Comparison of ENCODE assay signal across 15 cellular contexts in genomic region chr5:149433524-149434131, GRCh38. TPM values are rescaled to one million over a fixed set of nuclear protein-coding genes. Genes with fewer than 3 reads are reported as not detected.
A peak's percentile ranks its signal among the peaks of the same experiment; 100 is the strongest.
DNase-seq lines count a peak whose midpoint lies in the region; ATAC-seq and TF ChIP-seq lines count a peak whose summit lies in the region.
"Had no signal": no experiment of that assay in that cellular context is flagged by ENCODE, and none has a peak within 500 bp of the region (broad histone marks: within the 10 kb centered on the region; RNA-seq: fewer than 3 reads in every experiment).

No MANE protein-coding gene starts in this region.

- peaks cover 18% of the 10 kb centered on the region for H3K4me1 Mint-ChIP-seq in mesothelial cell of epicardium
- peaks cover 9% of the 10 kb centered on the region for H3K4me1 Mint-ChIP-seq in activated naive CD4-positive, alpha-beta T cell treated with anti-CD3 and anti-CD28 coated beads for 36 hours (ENCODE audit: low read depth)

- H3K4me1 ChIP-seq in Loucy (ENCODE audit: insufficient read depth, low read length, poor library complexity, severe bottlenecking) = peaks cover 17% of the 10 kb centered on the region
- H3K4me1 ChIP-seq in thoracic aorta (ENCODE audit: control insufficient read depth in 1 of 2, low read depth in 2 of 2) = peaks cover 0 to 26% of the 10 kb centered on the region in 2 donors

- peak; percentile 1 for ATAC-seq in thoracic aorta (ENCODE audit: insufficient number of reproducible peaks, low FRiP score, low read depth)

- no peak for TF ChIP-seq CTCF in Loucy (conservative IDR thresholded peaks at IDR 0.05; ENCODE audit: low read length)
- no peak for TF ChIP-seq CTCF in coronary artery (IDR thresholded peaks at IDR 0.05)
- no peak for TF ChIP-seq CTCF in mesothelial cell of epicardium (IDR thresholded peaks at IDR 0.05; ENCODE audit: unreplicated experiment)
- TF ChIP-seq CTCF in thoracic aorta (IDR thresholded peaks at IDR 0.05) = no peak

- no peaks in the 10 kb centered on the region for H3K36me3 ChIP-seq in Loucy (ENCODE audit: insufficient read depth, low read length)
- H3K36me3 ChIP-seq in thoracic aorta = peaks cover 16% of the 10 kb centered on the region

- H3K4me3 ChIP-seq in Loucy (ENCODE audit: low read length, poor library complexity, severe bottlenecking) (no peak overlapping the region), coronary artery (no peak overlapping the region), thoracic aorta (no peak overlapping the region)
- H3K4me3 ChIP-seq: GM12878 had no signal

- no peaks in the 10 kb centered on the region for H4K20me1 ChIP-seq in Loucy (ENCODE audit: insufficient read depth, low read length, poor library complexity, severe bottlenecking)

- no peaks in the 10 kb centered on the region for H3F3A ChIP-seq in Loucy (ENCODE audit: low read depth)

- H3K27me3 ChIP-seq in Loucy (ENCODE audit: insufficient read depth, low read length, poor library complexity, severe bottlenecking) (no peaks in the 10 kb centered on the region), thoracic aorta (replicated peaks; ENCODE audit: insufficient read depth) (no peaks in the 10 kb centered on the region)

- no peak overlapping the region for H3K4me2 ChIP-seq in Loucy (ENCODE audit: low read depth, low read length, poor library complexity, severe bottlenecking)

- H2AFZ ChIP-seq in Loucy (ENCODE audit: low read length) = peak overlapping the region; percentile 8; the same call in 1 of the 2 replicates

- H3K9me2 ChIP-seq in Loucy (replicated peaks; ENCODE audit: low read depth, low read length) = no peaks in the 10 kb centered on the region

- no peaks in the 10 kb centered on the region for H3K9me3 Mint-ChIP-seq in mesothelial cell of epicardium
- no peaks in the 10 kb centered on the region for H3K9me3 Mint-ChIP-seq in activated naive CD4-positive, alpha-beta T cell treated with anti-CD3 and anti-CD28 coated beads for 36 hours
- H3K9me3 Mint-ChIP-seq: naive thymus-derived CD4-positive, alpha-beta T cell had no signal

- H3K9me3 ChIP-seq in Loucy (ENCODE audit: insufficient read depth, low read depth, low read length) (no peaks in the 10 kb centered on the region), thoracic aorta (no peaks in the 10 kb centered on the region)

- intact Hi-C loops in activated naive CD4-positive, alpha-beta T cell treated with anti-CD3 and anti-CD28 coated beads for 36 hours (cut with micrococcal nuclease) = loop anchor here (1.0 to 5.0 kb wide), 6 partner anchors 51 to 185 kb away; no protein-coding TSS in a partner anchor

- peaks cover 5% of the 10 kb centered on the region for H3K36me3 Mint-ChIP-seq in mesothelial cell of epicardium
- H3K36me3 Mint-ChIP-seq in activated naive CD4-positive, alpha-beta T cell treated with anti-CD3 and anti-CD28 coated beads for 36 hours (ENCODE audit: low read depth) = no peaks in the 10 kb centered on the region
- H3K36me3 Mint-ChIP-seq: naive thymus-derived CD4-positive, alpha-beta T cell had no signal

- H3K9ac ChIP-seq in Loucy (ENCODE audit: low read depth, low read length, poor library complexity, severe bottlenecking) = no peak overlapping the region

- CTCF ChIA-PET in activated naive CD4-positive, alpha-beta T cell treated with anti-CD3 and anti-CD28 coated beads for 36 hours (lab: Charles Lee) = interaction anchor here (0.7 to 8.4 kb wide), 29 partner anchors 8 to 154 kb away, joined by 3 to 79 read pairs (median 7); partner anchors contain the start of gene IL17B

- H3K79me2 ChIP-seq in Loucy (ENCODE audit: insufficient read depth, low read length) = no peaks in the 10 kb centered on the region

- H3K27me3 Mint-ChIP-seq in mesothelial cell of epicardium (ENCODE audit: low read depth) = no peaks in the 10 kb centered on the region
- H3K27me3 Mint-ChIP-seq in activated naive CD4-positive, alpha-beta T cell treated with anti-CD3 and anti-CD28 coated beads for 36 hours (ENCODE audit: low read depth) = no peaks in the 10 kb centered on the region
- H3K27me3 Mint-ChIP-seq: naive thymus-derived CD4-positive, alpha-beta T cell had no signal

- DNase-seq in coronary artery (ENCODE audit: low spot score) (no peak), mesothelial cell of epicardium (ENCODE audit: low spot score in 2 of 2, unreplicated experiment in 2 of 2) (no peak), thoracic aorta (ENCODE audit: low spot score) (no peak), NCI-H345 (lab: John Stamatoyannopoulos, UW) (no peak)
- DNase-seq in activated naive CD4-positive, alpha-beta T cell treated with anti-CD3 and anti-CD28 coated beads for 36 hours = no peak
- DNase-seq in stimulated activated naive CD4-positive, alpha-beta T cell (lab: John Stamatoyannopoulos, UW) = no peak
- DNase-seq: cortex of kidney had no signal

- H3K27ac ChIP-seq in coronary artery = peak overlapping the region; percentile 37 to 75
- peak overlapping the region; percentile 96 to 97 for H3K27ac ChIP-seq in thoracic aorta

- H3K27ac Mint-ChIP-seq in mesothelial cell of epicardium = peak overlapping the region; percentile 59
- no peak overlapping the region for H3K27ac Mint-ChIP-seq in activated naive CD4-positive, alpha-beta T cell treated with anti-CD3 and anti-CD28 coated beads for 36 hours
- H3K27ac Mint-ChIP-seq: naive thymus-derived CD4-positive, alpha-beta T cell had no signal

- H3K4me3 Mint-ChIP-seq in mesothelial cell of epicardium = no peak overlapping the region
- H3K4me3 Mint-ChIP-seq in activated naive CD4-positive, alpha-beta T cell treated with anti-CD3 and anti-CD28 coated beads for 36 hours = no peak overlapping the region
- H3K4me3 Mint-ChIP-seq: naive thymus-derived CD4-positive, alpha-beta T cell had no signal

RNA-seq across cellular contexts. Expression of gene IL17B, which starts 54.5 kb away (rescaled TPM):
- total RNA-seq in mesothelial cell of epicardium (0.34 TPM in 1 of 3 replicates, not detected in the others), thoracic aorta (1 to 10 TPM; 1.9 to 7.1 TPM)
- total RNA-seq in activated naive CD4-positive, alpha-beta T cell treated with anti-CD3 and anti-CD28 coated beads for 36 hours = not detected
- total RNA-seq: endothelial cell of umbilical vein; frontal cortex; GM12878; liver; naive thymus-derived CD4-positive, alpha-beta T cell; NCI-H460; SK-MEL-5 had no signal
